Comparison of ENCODE assay signal across 18 cellular contexts in genomic region chr2:233487748-233488345, GRCh38.
DNase-seq lines count a peak whose midpoint lies in the region; ATAC-seq and TF ChIP-seq lines count a peak whose summit lies in the region.
"Had no signal": no experiment of that assay in that cellular context is flagged by ENCODE, and none has a peak within 500 bp of the region (broad histone marks: within the 10 kb centered on the region; RNA-seq: fewer than 3 reads in every experiment).

No MANE protein-coding gene starts in this region.

- H3K27ac Mint-ChIP-seq in stimulated activated memory B cell treated with anti-CD40 and anti-IgM and Interleukin-4, amounts not matched to agents 10 μg/mL and 1 μg/mL and 100 μg/mL, for 72 hours = no peak overlapping the region
- H3K27ac Mint-ChIP-seq: activated naive CD8-positive, alpha-beta T cell treated with anti-CD3 and anti-CD28 coated beads, Interleukin-2, amount 10 ng/mL, durations not matched to agents 7 days and 5 days; endodermal cell; GM23338; natural killer cell had no signal

- peaks cover 21% of the 10 kb centered on the region for H3K4me1 ChIP-seq in Panc1 (ENCODE audit: control insufficient read depth, insufficient read depth, low read length)
- H3K4me1 ChIP-seq: psoas muscle, uterus had no signal

- H3K9me3 Mint-ChIP-seq in stimulated activated memory B cell treated with anti-CD40 and anti-IgM and Interleukin-4, amounts not matched to agents 10 μg/mL and 1 μg/mL and 100 μg/mL, for 72 hours = no peaks in the 10 kb centered on the region
- H3K9me3 Mint-ChIP-seq: activated naive CD8-positive, alpha-beta T cell treated with anti-CD3 and anti-CD28 coated beads, Interleukin-2, amount 10 ng/mL, durations not matched to agents 7 days and 5 days; activated T-cell treated with anti-CD3 and anti-CD28 coated beads, Interleukin-2, amount 50 U/mL, for 24 hours; natural killer cell had no signal

- H3K27ac ChIP-seq in Panc1 (ENCODE audit: low read length) = peak overlapping the region; percentile 81
- H3K27ac ChIP-seq: psoas muscle, uterus had no signal

- H3K9me3 ChIP-seq in Panc1 (ENCODE audit: control insufficient read depth, insufficient read depth, low read depth, low read length) = no peaks in the 10 kb centered on the region
- H3K9me3 ChIP-seq: psoas muscle, uterus had no signal

- H3K4me3 ChIP-seq in Panc1 (ENCODE audit: low read depth in 2 of 2, low read length in 2 of 2) = no peak overlapping the region
- H3K4me3 ChIP-seq in cardiac fibroblast (replicated peaks in 1 of 2; ENCODE audit: low read depth in 2 of 2, low read length in 2 of 2) = no peak overlapping the region
- H3K4me3 ChIP-seq: GM23338, psoas muscle, uterus had no signal

- no peaks in the 10 kb centered on the region for H3K27me3 Mint-ChIP-seq in stimulated activated memory B cell treated with anti-CD40 and anti-IgM and Interleukin-4, amounts not matched to agents 10 μg/mL and 1 μg/mL and 100 μg/mL, for 72 hours
- H3K27me3 Mint-ChIP-seq: activated naive CD8-positive, alpha-beta T cell treated with anti-CD3 and anti-CD28 coated beads, Interleukin-2, amount 10 ng/mL, durations not matched to agents 7 days and 5 days; activated T-cell treated with anti-CD3 and anti-CD28 coated beads, Interleukin-2, amount 50 U/mL, for 24 hours had no signal

- in situ Hi-C loops in ACHN (cut with HindIII; ENCODE audit: low pct_ligation_motif_present, low pct_unique_long_range_greater_than_20kb, low sequenced_read_pairs) (no loop called here), Panc1 (cut with HindIII; ENCODE audit: low pct_unique_long_range_greater_than_20kb, low sequenced_read_pairs) (no loop called here)

- CTCF ChIA-PET in Panc1 (lab: Charles Lee) = no interaction called here

- H3K36me3 Mint-ChIP-seq in stimulated activated memory B cell treated with anti-CD40 and anti-IgM and Interleukin-4, amounts not matched to agents 10 μg/mL and 1 μg/mL and 100 μg/mL, for 72 hours = peaks cover 61% of the 10 kb centered on the region
- H3K36me3 Mint-ChIP-seq: activated naive CD8-positive, alpha-beta T cell treated with anti-CD3 and anti-CD28 coated beads, Interleukin-2, amount 10 ng/mL, durations not matched to agents 7 days and 5 days had no signal

- H3K36me3 ChIP-seq in Panc1 (ENCODE audit: control insufficient read depth, insufficient read depth, low read length) = peaks cover 3% of the 10 kb centered on the region; the same call in 1 of the 2 replicates
- H3K36me3 ChIP-seq: uterus had no signal

- POLR2A ChIA-PET in Panc1 (lab: Charles Lee) = no interaction called here

- H3K4me1 Mint-ChIP-seq in stimulated activated memory B cell treated with anti-CD40 and anti-IgM and Interleukin-4, amounts not matched to agents 10 μg/mL and 1 μg/mL and 100 μg/mL, for 72 hours = no peaks in the 10 kb centered on the region
- H3K4me1 Mint-ChIP-seq: activated naive CD8-positive, alpha-beta T cell treated with anti-CD3 and anti-CD28 coated beads, Interleukin-2, amount 10 ng/mL, durations not matched to agents 7 days and 5 days; endodermal cell; GM23338; natural killer cell had no signal

- no peak for ATAC-seq in Panc1
- no peak for ATAC-seq in GM21717 (IDR thresholded peaks at IDR 0.05; ENCODE audit: unreplicated experiment)
- ATAC-seq in stimulated activated memory B cell treated with anti-CD40 and anti-IgM and Interleukin-4, amounts not matched to agents 10 μg/mL and 1 μg/mL and 100 μg/mL, for 72 hours = no peak
- ATAC-seq: GM23338; natural killer cell; stimulated activated naive CD8-positive, alpha-beta T cell treated with anti-CD3 and anti-CD28 coated beads, Interleukin-15, Interleukin-2, amounts not matched to agents 100 U/mL and 50 U/mL, for 24 hours had no signal

- intact Hi-C loops in Panc1 (cut with micrococcal nuclease; ENCODE audit: unreplicated experiment) = loop anchor here (5.0 kb wide), 1 partner anchor 219 kb away; no protein-coding TSS in a partner anchor

- no peaks in the 10 kb centered on the region for H3K27me3 ChIP-seq in Panc1 (ENCODE audit: control insufficient read depth, insufficient read depth, low read length)
- H3K27me3 ChIP-seq: uterus had no signal

- peak; percentile 43 for DNase-seq in ACHN
- no peak for DNase-seq in Panc1 (ENCODE audit: low read depth, low spot score)
- DNase-seq in cardiac fibroblast (ENCODE audit: low read depth in 2 of 2) = peak; percentile 28 to 36
- peak; percentile 46 for DNase-seq in myocyte (ENCODE audit: low read depth)
- no peak for DNase-seq in NCI-H2107 treated with DMSO at 0.1 percent for 48 hours (lab: John Stamatoyannopoulos, UW; ENCODE audit: unreplicated experiment)
- DNase-seq in NCI-H1694 (lab: John Stamatoyannopoulos, UW) = no peak
- DNase-seq: activated naive CD8-positive, alpha-beta T cell treated with anti-CD3 and anti-CD28 coated beads, Interleukin-2, amount 10 ng/mL, durations not matched to agents 7 days and 5 days; activated T-cell treated with anti-CD3 and anti-CD28 coated beads, Interleukin-2, amount 50 U/mL, for 24 hours; endodermal cell; natural killer cell; NCI-H1417; psoas muscle; stimulated activated CD4-positive, alpha-beta T cell treated with anti-CD3 and anti-CD28 coated beads, Interleukin-15, amount 100 ng/mL, for 24 hours; stimulated activated naive CD8-positive, alpha-beta T cell treated with anti-CD3 and anti-CD28 coated beads, Interleukin-15, Interleukin-2, amounts not matched to agents 100 U/mL and 50 U/mL, for 24 hours; uterus had no signal

- H3K4me3 Mint-ChIP-seq in stimulated activated memory B cell treated with anti-CD40 and anti-IgM and Interleukin-4, amounts not matched to agents 10 μg/mL and 1 μg/mL and 100 μg/mL, for 72 hours = no peak overlapping the region
- H3K4me3 Mint-ChIP-seq: activated naive CD8-positive, alpha-beta T cell treated with anti-CD3 and anti-CD28 coated beads, Interleukin-2, amount 10 ng/mL, durations not matched to agents 7 days and 5 days; activated T-cell treated with anti-CD3 and anti-CD28 coated beads, Interleukin-2, amount 50 U/mL, for 24 hours; endodermal cell; GM23338; natural killer cell had no signal

- no TSS peak for BruUV-seq in Panc1 (replicated peaks; lab: Mats Ljungman, UMichigan)

- TF ChIP-seq CTCF in Panc1 (IDR thresholded peaks at IDR 0.05) (no peak), cardiac fibroblast (IDR thresholded peaks at IDR 0.05; ENCODE audit: low read depth, low read length) (no peak)

Comparison
In these comparisons a context has a peak if more than half of its experiments do, and no peak if none do; other contexts are left out.
1. DNase-seq: peak in ACHN (single experiment), cardiac fibroblast (2 of 2) and myocyte (single experiment); none in Panc1 (single experiment), NCI-H2107 treated with DMSO at 0.1 percent for 48 hours (single experiment) and NCI-H1694 (single experiment).